ENCODE assay signal across 10 cellular contexts in the genomic region with DNA sequence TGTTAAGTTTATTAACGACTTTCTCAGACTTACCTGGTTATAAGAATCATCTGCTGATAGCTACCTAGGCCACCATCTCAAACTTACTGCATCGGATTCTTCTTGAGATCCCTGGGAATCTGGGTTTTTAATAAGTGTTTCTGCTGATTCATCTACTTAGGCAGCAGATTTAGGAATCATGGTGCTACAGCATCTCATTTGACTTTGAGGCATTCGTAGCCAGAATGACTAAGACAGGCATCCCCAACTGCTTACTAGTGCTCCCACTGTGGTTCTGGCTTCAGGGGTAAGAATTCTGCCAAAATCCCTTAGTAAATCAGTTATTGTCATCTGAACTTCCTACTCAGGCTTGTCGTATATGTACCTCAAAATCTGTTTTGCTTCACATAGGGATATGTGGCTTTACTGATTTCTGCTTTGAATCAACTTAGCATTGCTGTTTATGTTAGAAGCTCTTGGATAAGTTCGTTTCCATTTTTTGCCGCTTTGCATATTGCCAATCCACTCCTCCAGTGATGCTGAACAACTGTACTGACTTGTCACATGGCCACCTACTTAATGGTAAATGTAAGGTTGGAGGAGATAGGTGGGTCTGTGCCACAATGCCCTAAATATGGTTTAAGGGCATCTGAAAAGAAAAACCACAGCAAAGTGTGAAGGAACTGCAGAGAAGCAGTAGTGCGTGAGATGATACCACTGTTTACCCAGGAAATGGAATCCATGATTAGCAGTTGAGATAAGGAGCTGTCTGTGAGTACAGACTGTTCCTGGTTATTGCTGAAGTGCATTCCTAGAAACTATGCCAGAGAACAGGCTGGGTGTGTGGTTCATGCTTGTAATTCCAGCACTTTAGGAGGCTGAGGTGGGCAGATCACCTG.
A peak's percentile ranks its signal among the peaks of the same experiment; 100 is the strongest.
DNase-seq lines count a peak whose midpoint lies in the region; ATAC-seq and TF ChIP-seq lines count a peak whose summit lies in the region.
"Had no signal": no experiment of that assay in that cellular context is flagged by ENCODE, and none has a peak within 500 bp of the region (broad histone marks: within the 10 kb centered on the region; RNA-seq: fewer than 3 reads in every experiment).

No MANE protein-coding gene starts in this region.

- intact Hi-C loops in lower lobe of right lung (cut with DNase I) = no loop called here

- no peaks in the 10 kb centered on the region for H3K27me3 ChIP-seq in lower lobe of right lung (ENCODE audit: low read depth)
- H3K27me3 ChIP-seq in effector memory CD4-positive, alpha-beta T cell (replicated peaks; ENCODE audit: control insufficient read depth, insufficient read depth, low read length, poor library complexity, severe bottlenecking) = no peaks in the 10 kb centered on the region
- no peaks in the 10 kb centered on the region for H3K27me3 ChIP-seq in WERI-Rb-1 (ENCODE audit: insufficient read depth, low read depth, severe bottlenecking)
- H3K27me3 ChIP-seq: neutrophil had no signal

- no peaks in the 10 kb centered on the region for H3K9me3 ChIP-seq in lower lobe of right lung
- H3K9me3 ChIP-seq in effector memory CD4-positive, alpha-beta T cell (ENCODE audit: control insufficient read depth, low read length) = no peaks in the 10 kb centered on the region
- no peaks in the 10 kb centered on the region for H3K9me3 ChIP-seq in WERI-Rb-1 (ENCODE audit: severe bottlenecking)
- H3K9me3 ChIP-seq: neutrophil had no signal

- H3K27ac ChIP-seq in angular gyrus (ENCODE audit: low read depth, low read length) (peak overlapping the region; percentile 4), lower lobe of right lung (peak overlapping the region; percentile 71), WERI-Rb-1 (no peak overlapping the region)
- no peak overlapping the region for H3K27ac ChIP-seq in effector memory CD4-positive, alpha-beta T cell (ENCODE audit: insufficient read depth, low read length, poor library complexity, severe bottlenecking)
- H3K27ac ChIP-seq: neutrophil had no signal

- peaks cover 54% of the 10 kb centered on the region for H3K36me3 ChIP-seq in lower lobe of right lung
- peaks cover 8% of the 10 kb centered on the region for H3K36me3 ChIP-seq in effector memory CD4-positive, alpha-beta T cell (ENCODE audit: control insufficient read depth, insufficient read depth, low read length)
- peaks cover 58% of the 10 kb centered on the region for H3K36me3 ChIP-seq in WERI-Rb-1

- DNase-seq in AG08396 (ENCODE audit: low spot score) (peak; percentile 58), HCEC 1CT (peak; percentile 37), lower lobe of right lung (no peak), WERI-Rb-1 (no peak), DMS 273 treated with DMSO at 0.1 percent for 48 hours (lab: John Stamatoyannopoulos, UW) (no peak)
- DNase-seq in effector memory CD4-positive, alpha-beta T cell = no peak
- DNase-seq: NCI-H2081 treated with DMSO at 0.1 percent for 48 hours had no signal

- H3K4me3 ChIP-seq in lower lobe of right lung (no peak overlapping the region), WERI-Rb-1 (ENCODE audit: low read depth, low read length) (no peak overlapping the region)
- no peak overlapping the region for H3K4me3 ChIP-seq in effector memory CD4-positive, alpha-beta T cell (ENCODE audit: insufficient read depth, low read depth, low read length, poor library complexity, severe bottlenecking)

- peak; percentile 83 to 84 for ATAC-seq in lower lobe of right lung
- ATAC-seq in GM18520 (IDR thresholded peaks at IDR 0.05; ENCODE audit: unreplicated experiment) = no peak

- TF ChIP-seq CTCF in lower lobe of right lung (IDR thresholded peaks at IDR 0.05) (no peak), WERI-Rb-1 (IDR thresholded peaks at IDR 0.05; ENCODE audit: low read depth, low read length) (no peak)

- peaks cover 29% of the 10 kb centered on the region for H3K4me1 ChIP-seq in lower lobe of right lung
- H3K4me1 ChIP-seq in effector memory CD4-positive, alpha-beta T cell (ENCODE audit: control insufficient read depth, insufficient read depth, low read length, poor library complexity, severe bottlenecking) = no peaks in the 10 kb centered on the region

Comparison
In these comparisons a context has a peak if more than half of its experiments do, and no peak if none do; other contexts are left out.
1. DNase-seq: peak in AG08396 (single experiment) and HCEC 1CT (single experiment); none in lower lobe of right lung (single experiment), effector memory CD4-positive, alpha-beta T cell (0 of 3), WERI-Rb-1 (single experiment) and DMS 273 treated with DMSO at 0.1 percent for 48 hours (single experiment).
2. H3K27ac ChIP-seq: peak in angular gyrus (single experiment) and lower lobe of right lung (single experiment); none in effector memory CD4-positive, alpha-beta T cell (single experiment) and WERI-Rb-1 (single experiment).